9 cellular contexts compared by ENCODE assay signal in the genomic region with DNA sequence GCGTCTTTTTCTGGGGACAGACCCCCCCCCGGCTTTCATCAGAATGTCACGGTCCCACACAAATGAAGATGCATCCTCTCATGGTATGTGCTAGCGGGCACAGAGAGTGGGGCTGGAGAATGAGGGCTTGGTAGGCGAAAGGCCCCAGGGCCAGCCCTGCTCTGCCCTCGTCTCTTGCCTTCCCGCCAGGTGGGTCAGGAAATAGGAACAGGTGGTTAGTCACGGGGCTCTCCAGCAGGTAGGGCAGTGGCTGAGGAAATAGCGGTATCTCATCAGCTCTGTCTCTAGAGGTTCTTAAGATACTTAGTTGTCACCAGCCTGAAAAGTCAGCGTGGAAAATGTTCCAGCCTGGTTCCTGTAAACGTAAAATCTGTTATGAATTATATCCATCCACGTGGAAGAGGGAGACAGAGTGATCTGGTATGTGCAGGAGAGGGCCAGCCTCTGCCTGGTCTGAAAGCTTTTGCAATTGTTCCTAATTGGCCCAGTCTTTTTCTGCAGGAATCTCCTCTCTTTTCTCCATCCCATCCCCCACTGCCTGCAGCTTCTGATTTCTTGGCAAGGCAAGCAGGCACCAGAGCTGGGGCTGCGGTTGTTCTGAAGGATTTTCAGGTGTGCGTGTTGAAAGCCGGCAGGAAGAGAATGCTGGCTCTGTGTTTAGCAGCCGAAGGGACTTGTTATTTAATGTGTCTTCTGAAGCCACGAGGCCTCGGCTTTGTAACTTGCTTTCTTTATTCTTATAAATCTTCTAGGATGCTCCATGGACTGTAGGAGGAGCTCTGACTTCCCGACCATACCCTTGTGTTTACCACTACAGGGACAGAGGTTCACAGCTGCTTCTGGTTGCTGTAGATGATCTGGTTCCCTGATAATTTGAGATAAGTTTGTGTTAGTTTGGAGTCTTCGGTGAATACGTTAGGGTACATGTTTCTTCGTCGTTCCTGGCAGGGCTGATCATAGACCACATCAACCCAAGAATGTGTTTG.
A peak's percentile ranks its signal among the peaks of the same experiment; 100 is the strongest.
DNase-seq lines count a peak whose midpoint lies in the region; ATAC-seq and TF ChIP-seq lines count a peak whose summit lies in the region.
"Had no signal": no experiment of that assay in that cellular context is flagged by ENCODE, and none has a peak within 500 bp of the region (broad histone marks: within the 10 kb centered on the region; RNA-seq: fewer than 3 reads in every experiment).

No MANE protein-coding gene starts in this region.

- no peak overlapping the region for H3K4me3 ChIP-seq in A673 (ENCODE audit: low read depth, low read length, poor library complexity, severe bottlenecking)
- H3K4me3 ChIP-seq in Jurkat, Clone E6-1 (ENCODE audit: low read length), result 0 out of 2 replicates have a peak overlapping the region, but pooled peaks have one; percentile 2
- peak overlapping the region in 1 of 59 donors; percentile 15 for H3K4me3 ChIP-seq in dorsolateral prefrontal cortex

- H3K9me3 ChIP-seq in A673 (ENCODE audit: low read depth, low read length, poor library complexity, severe bottlenecking), result no peaks in the 10 kb centered on the region

- DNase-seq in A673 (ENCODE audit: low spot score), result peak; percentile 48
- DNase-seq in Jurkat, Clone E6-1 (ENCODE audit: low read depth, low spot score), result peak; percentile 46
- peak in 2 of 10 donors; percentile 41 to 45 for DNase-seq in dorsolateral prefrontal cortex
- peak; percentile 35 for DNase-seq in midbrain (lab: John Stamatoyannopoulos, UW)
- DNase-seq in stimulated activated CD4-positive, alpha-beta T cell treated with anti-CD3 and anti-CD28 coated beads, Interleukin-2, amount 100 ng/mL, for 24 hours, result no peak
- no peak for DNase-seq in KG1 (lab: John Stamatoyannopoulos, UW)
- DNase-seq: CD8-positive, alpha-beta T cell had no signal

- intact Hi-C loops in A673 (cut with micrococcal nuclease; ENCODE audit: unreplicated experiment), result no loop called here
- intact Hi-C loops in dorsolateral prefrontal cortex (cut with DNase I), result no loop called here

- POLR2A ChIA-PET in A673 (lab: Charles Lee; ENCODE audit: low non-redundant PET), result no interaction called here

- H3K27ac ChIP-seq in A673 (ENCODE audit: low read depth, low read length, poor library complexity, severe bottlenecking) (no peak overlapping the region), dorsolateral prefrontal cortex (peak overlapping the region in 31 of 59 donors; percentile 1 to 61 (median 28))

- BruUV-seq in A673 (replicated peaks; lab: Mats Ljungman, UMichigan), result no TSS peak

- no peaks in the 10 kb centered on the region for H3K36me3 ChIP-seq in A673 (ENCODE audit: insufficient read depth, low read length, poor library complexity, severe bottlenecking)

- peaks cover 3% of the 10 kb centered on the region for H3K4me1 ChIP-seq in A673 (ENCODE audit: insufficient read depth, low read length, poor library complexity, severe bottlenecking)

- no peak for ATAC-seq in GM19023 (IDR thresholded peaks at IDR 0.05; ENCODE audit: unreplicated experiment)
- no peak for ATAC-seq in HG03520 (IDR thresholded peaks at IDR 0.05; ENCODE audit: unreplicated experiment)
- ATAC-seq: CD8-positive, alpha-beta T cell had no signal

- H3K27me3 ChIP-seq in A673 (replicated peaks; ENCODE audit: insufficient read depth, low read depth, low read length, poor library complexity) (no peaks in the 10 kb centered on the region), dorsolateral prefrontal cortex (no peaks in the 10 kb centered on the region)

- TF ChIP-seq CTCF in A673 (conservative IDR thresholded peaks at IDR 0.05; ENCODE audit: low read depth, low read length), result peak; percentile 52
- TF ChIP-seq CTCF in dorsolateral prefrontal cortex (IDR thresholded peaks at IDR 0.05 in 54 of 56, conservative IDR thresholded peaks at IDR 0.05 in 2 of 56; ENCODE audit: low read depth in 1 of 56, partially characterized antibody in 56 of 56), result peak in 13 of 56 donors; percentile 6 to 37 (median 18)

- CTCF ChIA-PET in A673 (lab: Charles Lee), result no interaction called here

Comparison
In these comparisons a context has a peak if more than half of its experiments do, and no peak if none do; other contexts are left out.
1. DNase-seq: peak in A673 (single experiment), Jurkat, Clone E6-1 (single experiment) and midbrain (single experiment); none in stimulated activated CD4-positive, alpha-beta T cell treated with anti-CD3 and anti-CD28 coated beads, Interleukin-2, amount 100 ng/mL, for 24 hours (0 of 2) and KG1 (single experiment).